1 cellular context compared by ENCODE assay signal in the genomic region with DNA sequence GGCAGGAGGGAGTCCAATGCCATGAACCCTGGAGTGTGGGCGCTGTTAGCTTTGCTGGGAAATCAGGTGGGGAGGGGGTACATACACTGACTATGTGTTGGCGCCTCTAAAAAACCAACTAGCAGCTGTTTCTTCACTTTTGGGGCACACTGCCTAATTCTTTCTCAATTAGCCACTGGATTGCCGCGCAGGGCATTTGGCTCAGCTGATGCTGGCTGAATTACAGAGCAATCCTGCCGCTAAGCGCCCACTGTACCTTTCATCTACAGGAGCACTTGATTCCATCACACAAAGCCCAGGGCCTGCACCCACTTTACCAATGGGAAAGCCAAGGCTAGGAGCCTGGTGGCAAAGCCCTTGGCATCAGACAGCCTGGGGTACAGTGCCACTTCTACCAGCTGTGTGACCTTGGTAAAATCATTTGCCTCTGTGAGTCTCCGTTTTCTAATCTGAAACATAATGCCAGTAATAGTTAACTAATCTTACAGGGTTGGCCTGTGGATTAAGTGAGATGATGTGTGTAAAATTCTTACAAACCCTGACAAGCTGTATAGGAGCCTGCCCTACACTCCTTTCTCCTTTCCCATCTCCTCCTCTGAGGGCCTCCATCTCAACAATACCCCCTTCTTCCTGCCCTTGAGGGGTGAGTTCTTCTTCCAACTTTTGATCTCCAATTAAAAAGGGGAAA.
TF ChIP-seq lines count a peak whose summit lies in the region.

No MANE protein-coding gene starts in this region.

TF ChIP-seq in SK-N-SH, 30 proteins besides CTCF, POLR2A, EP300 and RAD21:
- TF ChIP-seq, protein P1, sequence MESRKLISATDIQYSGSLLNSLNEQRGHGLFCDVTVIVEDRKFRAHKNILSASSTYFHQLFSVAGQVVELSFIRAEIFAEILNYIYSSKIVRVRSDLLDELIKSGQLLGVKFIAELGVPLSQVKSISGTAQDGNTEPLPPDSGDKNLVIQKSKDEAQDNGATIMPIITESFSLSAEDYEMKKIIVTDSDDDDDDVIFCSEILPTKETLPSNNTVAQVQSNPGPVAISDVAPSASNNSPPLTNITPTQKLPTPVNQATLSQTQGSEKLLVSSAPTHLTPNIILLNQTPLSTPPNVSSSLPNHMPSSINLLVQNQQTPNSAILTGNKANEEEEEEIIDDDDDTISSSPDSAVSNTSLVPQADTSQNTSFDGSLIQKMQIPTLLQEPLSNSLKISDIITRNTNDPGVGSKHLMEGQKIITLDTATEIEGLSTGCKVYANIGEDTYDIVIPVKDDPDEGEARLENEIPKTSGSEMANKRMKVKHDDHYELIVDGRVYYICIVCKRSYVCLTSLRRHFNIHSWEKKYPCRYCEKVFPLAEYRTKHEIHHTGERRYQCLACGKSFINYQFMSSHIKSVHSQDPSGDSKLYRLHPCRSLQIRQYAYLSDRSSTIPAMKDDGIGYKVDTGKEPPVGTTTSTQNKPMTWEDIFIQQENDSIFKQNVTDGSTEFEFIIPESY (IDR thresholded peaks at IDR 0.05; ENCODE audit: borderline replicate concordance, low read depth) = no peak
- TF ChIP-seq, protein P2, sequence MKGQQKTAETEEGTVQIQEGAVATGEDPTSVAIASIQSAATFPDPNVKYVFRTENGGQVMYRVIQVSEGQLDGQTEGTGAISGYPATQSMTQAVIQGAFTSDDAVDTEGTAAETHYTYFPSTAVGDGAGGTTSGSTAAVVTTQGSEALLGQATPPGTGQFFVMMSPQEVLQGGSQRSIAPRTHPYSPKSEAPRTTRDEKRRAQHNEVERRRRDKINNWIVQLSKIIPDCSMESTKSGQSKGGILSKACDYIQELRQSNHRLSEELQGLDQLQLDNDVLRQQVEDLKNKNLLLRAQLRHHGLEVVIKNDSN (IDR thresholded peaks at IDR 0.05; ENCODE audit: borderline replicate concordance, low read depth) = no peak
